In genomic region chr2:206164261-206164862, GRCh38 we compare ENCODE assay signal across 8 cellular contexts. TPM values are rescaled to one million over a fixed set of nuclear protein-coding genes. Genes with fewer than 3 reads are reported as not detected.
DNase-seq lines count a peak whose midpoint lies in the region; ATAC-seq, FAIRE-seq and TF ChIP-seq lines count a peak whose summit lies in the region.

No MANE protein-coding gene starts in this region.

- H3K27me3 ChIP-seq in DND-41 (ENCODE audit: insufficient read depth, low read length, poor library complexity) (no peaks in the 10 kb centered on the region), GM12878 (replicated peaks in 1 of 2; ENCODE audit: control insufficient read depth in 2 of 2, insufficient read depth in 2 of 2, low read length in 1 of 2) (no peaks in the 10 kb centered on the region), kidney epithelial cell (ENCODE audit: control insufficient read depth, insufficient read depth, low read length) (no peaks in the 10 kb centered on the region), upper lobe of left lung (no peaks in the 10 kb centered on the region)

- no peak overlapping the region for H3K4me3 ChIP-seq in A549
- no peak overlapping the region for H3K4me3 ChIP-seq in DND-41 (ENCODE audit: low read depth in 1 of 2, low read length in 2 of 2)
- H3K4me3 ChIP-seq in GM12878 = no peak overlapping the region
- no peak overlapping the region for H3K4me3 ChIP-seq in kidney epithelial cell (ENCODE audit: low read depth, low read length)
- no peak overlapping the region for H3K4me3 ChIP-seq in upper lobe of left lung

- H3K27ac ChIP-seq in A549 (no peak overlapping the region), DND-41 (ENCODE audit: low read length) (no peak overlapping the region), GM12878 (ENCODE audit: control insufficient read depth, insufficient read depth) (no peak overlapping the region), upper lobe of left lung (no peak overlapping the region)

- peaks cover 25% of the 10 kb centered on the region for H3K4me1 ChIP-seq in A549
- H3K4me1 ChIP-seq in DND-41 (ENCODE audit: insufficient read depth, low read length) = peaks cover 26% of the 10 kb centered on the region
- peaks cover 2% of the 10 kb centered on the region; the same call in 1 of the 2 replicates for H3K4me1 ChIP-seq in GM12878 (ENCODE audit: control insufficient read depth, insufficient read depth, low read length)
- peaks cover 7 to 16% (median 13%) of the 10 kb centered on the region in 4 donors for H3K4me1 ChIP-seq in upper lobe of left lung

- TF ChIP-seq CTCF in A549 (IDR thresholded peaks at IDR 0.05) = peak; percentile 85
- peak; percentile 76 for TF ChIP-seq CTCF in DND-41 (IDR thresholded peaks at IDR 0.05; ENCODE audit: borderline replicate concordance, extremely low read depth, low read length, poor library complexity, severe bottlenecking)
- TF ChIP-seq CTCF in GM12878 (IDR thresholded peaks at IDR 0.05 in 2 of 3, conservative IDR thresholded peaks at IDR 0.05 in 1 of 3; ENCODE audit: control insufficient read depth in 2 of 3, extremely low read depth in 1 of 3, insufficient read depth in 1 of 3, low read depth in 3 of 3, low read length in 3 of 3) = peak; percentile 50 to 64 (median 58)
- peak; percentile 68 for TF ChIP-seq CTCF in kidney epithelial cell (IDR thresholded peaks at IDR 0.05; ENCODE audit: insufficient read depth, low read length, poor library complexity, severe bottlenecking)
- TF ChIP-seq CTCF in upper lobe of left lung (IDR thresholded peaks at IDR 0.05) = peak; percentile 45 to 79 (median 60)

- H3K9me3 ChIP-seq in A549 (no peaks in the 10 kb centered on the region), DND-41 (ENCODE audit: insufficient read depth, low read length, severe bottlenecking) (no peaks in the 10 kb centered on the region), GM12878 (replicated peaks; ENCODE audit: control insufficient read depth, insufficient read depth, low read length) (no peaks in the 10 kb centered on the region; the same call in 2 of the 3 replicates), upper lobe of left lung (no peaks in the 10 kb centered on the region)

- ATAC-seq in A549 = no peak
- ATAC-seq in DND-41 (ENCODE audit: insufficient read depth, low read depth) = no peak
- no peak for ATAC-seq in GM12878
- no peak for ATAC-seq in upper lobe of left lung (ENCODE audit: low FRiP score in 2 of 2)
- ATAC-seq in GM19463 (IDR thresholded peaks at IDR 0.05; ENCODE audit: unreplicated experiment) = no peak
- no peak for ATAC-seq in HG03439 (IDR thresholded peaks at IDR 0.05; ENCODE audit: unreplicated experiment)

- no peak overlapping the region for H3K9ac ChIP-seq in DND-41 (ENCODE audit: low read depth, low read length)
- H3K9ac ChIP-seq in GM12878 (ENCODE audit: control insufficient read depth, insufficient read depth, low read length) = no peak overlapping the region

- intact Hi-C loops in GM12878 (cut with micrococcal nuclease; ENCODE audit: unreplicated experiment) = loop anchor here (2.0 to 10.0 kb wide), 2 partner anchors 96 to 290 kb away; no protein-coding TSS in a partner anchor

- H3K79me2 ChIP-seq in DND-41 (ENCODE audit: insufficient read depth, low read length) = peaks cover 39% of the 10 kb centered on the region
- H3K79me2 ChIP-seq in GM12878 (ENCODE audit: control insufficient read depth, insufficient read depth, low read length) = peaks cover 41% of the 10 kb centered on the region

- H3K4me2 ChIP-seq in A549 (no peak overlapping the region), DND-41 (ENCODE audit: insufficient read depth, low read length) (no peak overlapping the region), GM12878 (ENCODE audit: control insufficient read depth, insufficient read depth) (no peak overlapping the region; the same call in 1 of the 2 replicates)

- H3K36me3 ChIP-seq in DND-41 (ENCODE audit: insufficient read depth, low read length) = peaks cover 49% of the 10 kb centered on the region
- H3K36me3 ChIP-seq in GM12878 (ENCODE audit: control insufficient read depth in 2 of 2, insufficient read depth in 2 of 2, low read length in 1 of 2) = peaks cover 2 to 19% of the 10 kb centered on the region in 2 experiments; a peak in 3 of 4 replicates
- no peaks in the 10 kb centered on the region for H3K36me3 ChIP-seq in kidney epithelial cell (ENCODE audit: control insufficient read depth, insufficient read depth, low read length)
- peaks cover 17 to 42% (median 23%) of the 10 kb centered on the region in 4 donors for H3K36me3 ChIP-seq in upper lobe of left lung

- H2AFZ ChIP-seq in DND-41 (ENCODE audit: low read depth, low read length) (no peak overlapping the region), GM12878 (ENCODE audit: control insufficient read depth, low read depth, low read length) (no peak overlapping the region)

- TF ChIP-seq POLR2A in A549 (IDR thresholded peaks at IDR 0.05; ENCODE audit: low read length) (no peak), GM12878 (IDR thresholded peaks at IDR 0.05; ENCODE audit: low read depth, low read length) (no peak), upper lobe of left lung (IDR thresholded peaks at IDR 0.05) (no peak)

- BruUV-seq in GM12878 (replicated peaks; lab: Mats Ljungman, UMichigan) = no TSS peak

- POLR2A ChIA-PET in A549 (lab: Yijun Ruan, JAX) (no interaction called here), GM12878 (lab: Charles Lee) (no interaction called here)

- DNase-seq in A549 (ENCODE audit: low read depth in 1 of 2, low spot score in 1 of 2) (peak in 1 of 2 experiments; percentile 42), DND-41 (peak; percentile 32), NCI-H2227 treated with DMSO at 0.1 percent for 48 hours (lab: John Stamatoyannopoulos, UW) (peak; percentile 52), GM12878 (ENCODE audit: low read depth, low spot score) (no peak), kidney epithelial cell (ENCODE audit: low read depth) (no peak), upper lobe of left lung (no peak)

- 48% methylated on average over 2 of the region's 2 CpGs for WGBS in A549 (ENCODE audit: missing lambda C conversion rate)
- WGBS in GM12878 (ENCODE audit: insufficient coverage, insufficient replicate concordance, low lambda C conversion rate, missing lambda C conversion rate) = 95% methylated on average over 2 of the region's 2 CpGs
- 74% methylated on average over 2 of the region's 2 CpGs for WGBS in upper lobe of left lung, 2 donors

- TF ChIP-seq EP300 in A549 (IDR thresholded peaks at IDR 0.05) (no peak), GM12878 (IDR thresholded peaks at IDR 0.05; ENCODE audit: borderline replicate concordance in 1 of 2, control insufficient read depth in 1 of 2, low read depth in 2 of 2, low read length in 2 of 2) (no peak), upper lobe of left lung (IDR thresholded peaks at IDR 0.05) (no peak)

- H4K20me1 ChIP-seq in DND-41 (ENCODE audit: insufficient read depth, low read length) (peaks cover 25% of the 10 kb centered on the region; the same call in 1 of the 2 replicates), GM12878 (ENCODE audit: control insufficient read depth, insufficient read depth) (no peaks in the 10 kb centered on the region)

- in situ Hi-C loops in GM12878 (cut with MboI) = no loop called here

- no peak for FAIRE-seq in A549 (lab: Jason Lieb, UNC)
- no peak for FAIRE-seq in GM12878 (lab: Jason Lieb, UNC)

- SMC1A ChIA-PET in GM12878 (lab: Charles Lee; ENCODE audit: uncharacterized antibody, unreplicated experiment) = interaction anchor here (0.7 to 1.5 kb wide), 4 partner anchors 57 to 98 kb away, joined by 3 to 5 read pairs (median 4); no protein-coding TSS in a partner anchor

- CTCF ChIA-PET in A549 (lab: Yijun Ruan, JAX) (interaction anchor here (0.7 to 3.0 kb wide), 16 partner anchors 10 to 464 kb away, joined by 3 to 16 read pairs (median 3); no protein-coding TSS in a partner anchor), GM12878 (lab: Yijun Ruan, JAX) (interaction anchor here (0.6 to 2.2 kb wide), 24 partner anchors 14 to 610 kb away, joined by 3 to 22 read pairs (median 3); no protein-coding TSS in a partner anchor)

- peak; percentile 62 to 65 for TF ChIP-seq RAD21 in A549 (conservative IDR thresholded peaks at IDR 0.05 in 1 of 2, IDR thresholded peaks at IDR 0.05 in 1 of 2)
- peak; percentile 62 for TF ChIP-seq RAD21 in GM12878 (IDR thresholded peaks at IDR 0.05; ENCODE audit: insufficient read depth, low read depth, low read length)

- RAD21 ChIA-PET in GM12878 (lab: Charles Lee; ENCODE audit: unreplicated experiment) = interaction anchor here (1.0 kb wide), 1 partner anchor 130 kb away, joined by 3 read pairs; no protein-coding TSS in a partner anchor

RNA-seq across cellular contexts. Expression of gene EEF1B2, which starts 4.7 kb away (rescaled TPM):
- polyA plus RNA-seq in A549 (2011; rRNA removed) (839 and 1,363 TPM in 2 replicates), A549 (2017; fragmentation: RNase III; extraction: RNeasy Plus Mini Kit Qiagen cat#74134 plus additional on column Dnase treatment) (1,005 to 1,061 TPM (median 1,035 TPM) in 3 replicates), GM12878 (2011; rRNA removed) (1,332 and 1,837 TPM in 2 replicates), GM12878 (2014; fragmentation: Illumina TruSeq; extraction: Trizol) (1,464 and 1,657 TPM in 2 replicates), GM12878 (2014; fragmentation: Nextera tagmentation; extraction: Ambion mirVana) (1,000 to 10,000 TPM; 1,407 to 2,110 TPM), GM12878 (2014; rRNA removed) (1,093 and 1,195 TPM in 2 replicates), GM12878 (2016; fragmentation: Nextera tagmentation; extraction: Ambion mirVana) (100 to 1,000 TPM; 719 to 722 TPM)
- polyA plus RNA-seq in A549 (2012; cell fraction: cytosol; rRNA removed) = 930 and 1,028 TPM in 2 replicates
- polyA plus RNA-seq in A549 (2012; cell fraction: nucleus; rRNA removed) = 344 and 371 TPM in 2 replicates
- 463 and 573 TPM in 2 replicates for polyA minus RNA-seq in A549 (2011; rRNA and poly(A)+ RNA removed)
- total RNA-seq in GM12878 (2013; cell fraction: nucleolus; rRNA removed) = 101 and 108 TPM in 2 replicates
- total RNA-seq in GM12878 (2014; rRNA removed) (992 and 1,044 TPM in 2 replicates), GM12878 (2014; rRNA removed; fragmentation: Illumina TruSeq; extraction: Trizol) (1,687 and 1,688 TPM in 2 replicates), GM12878 (2021) (1,132 and 1,160 TPM in 2 replicates), kidney epithelial cell (654 and 772 TPM in 2 replicates), upper lobe of left lung (100 to 1,000 TPM; 100 to 438 (median 260) TPM)
- 1,884 TPM for polyA plus RNA-seq in GM12878 (2011; ENCODE audit: low read depth)
- 630 and 1,024 TPM in 2 replicates for polyA plus RNA-seq in GM12878 (2011; cell fraction: cytosol; rRNA removed)
- 345 and 350 TPM in 2 replicates for polyA plus RNA-seq in GM12878 (2011; cell fraction: nucleus; rRNA removed)
- 1,330 and 1,565 TPM in 2 replicates for polyA plus RNA-seq in GM12878 (2012)
- polyA minus RNA-seq in GM12878 (2011; rRNA and poly(A)+ RNA removed) = 586 and 661 TPM in 2 replicates
- 227 and 245 TPM in 2 replicates for polyA minus RNA-seq in GM12878 (2011; cell fraction: cytosol; rRNA and poly(A)+ RNA removed)
- 139 and 158 TPM in 2 replicates for polyA minus RNA-seq in GM12878 (2011; cell fraction: nucleus; rRNA and poly(A)+ RNA removed)

RNA-seq across cellular contexts. Expression of gene NDUFS1, which starts 5.1 kb away (rescaled TPM):
- 126 and 134 TPM in 2 replicates for polyA plus RNA-seq in A549 (2011; rRNA removed)
- 47.2 and 48.2 TPM in 2 replicates for polyA plus RNA-seq in A549 (2012; cell fraction: cytosol; rRNA removed)
- 32.8 and 48.6 TPM in 2 replicates for polyA plus RNA-seq in A549 (2012; cell fraction: nucleus; rRNA removed)
- 78.7 to 86.7 TPM (median 82.7 TPM) in 3 replicates for polyA plus RNA-seq in A549 (2017; fragmentation: RNase III; extraction: RNeasy Plus Mini Kit Qiagen cat#74134 plus additional on column Dnase treatment)
- polyA minus RNA-seq in A549 (2011; rRNA and poly(A)+ RNA removed) = 70.6 and 106 TPM in 2 replicates
- 43.9 and 48.6 TPM in 2 replicates for total RNA-seq in GM12878 (2013; cell fraction: nucleolus; rRNA removed)
- 86.4 and 102 TPM in 2 replicates for total RNA-seq in GM12878 (2014; rRNA removed)
- total RNA-seq in GM12878 (2014; rRNA removed; fragmentation: Illumina TruSeq; extraction: Trizol) = 97.9 and 98.9 TPM in 2 replicates
- total RNA-seq in GM12878 (2021) = 89.0 and 90.6 TPM in 2 replicates
- 36.5 TPM for polyA plus RNA-seq in GM12878 (2011; ENCODE audit: low read depth)
- polyA plus RNA-seq in GM12878 (2011; rRNA removed) = 106 and 127 TPM in 2 replicates
- polyA plus RNA-seq in GM12878 (2011; cell fraction: cytosol; rRNA removed) = 64.8 and 75.6 TPM in 2 replicates
- polyA plus RNA-seq in GM12878 (2011; cell fraction: nucleus; rRNA removed) = 42.6 and 57.2 TPM in 2 replicates
- polyA plus RNA-seq in GM12878 (2012) = 37.4 and 44.3 TPM in 2 replicates
- 106 and 108 TPM in 2 replicates for polyA plus RNA-seq in GM12878 (2014; fragmentation: Illumina TruSeq; extraction: Trizol)
- 10 to 100 TPM; 62.6 to 69.3 TPM for polyA plus RNA-seq in GM12878 (2014; fragmentation: Nextera tagmentation; extraction: Ambion mirVana)
- polyA plus RNA-seq in GM12878 (2014; rRNA removed) = 71.7 and 78.9 TPM in 2 replicates
- polyA plus RNA-seq in GM12878 (2016; fragmentation: Nextera tagmentation; extraction: Ambion mirVana) = 10 to 100 TPM; 91.7 to 92.9 TPM
- 108 and 136 TPM in 2 replicates for polyA minus RNA-seq in GM12878 (2011; rRNA and poly(A)+ RNA removed)
- polyA minus RNA-seq in GM12878 (2011; cell fraction: cytosol; rRNA and poly(A)+ RNA removed) = 27.4 and 33.0 TPM in 2 replicates
- polyA minus RNA-seq in GM12878 (2011; cell fraction: nucleus; rRNA and poly(A)+ RNA removed) = 13.4 and 15.6 TPM in 2 replicates
- 102 and 107 TPM in 2 replicates for total RNA-seq in kidney epithelial cell
- 10 to 100 TPM; 27.9 to 64.0 (median 55.7) TPM for total RNA-seq in upper lobe of left lung

Comparison
In these comparisons a context has a peak if more than half of its experiments do, and no peak if none do; other contexts are left out.
1. DNase-seq: peak in DND-41 (single experiment) and NCI-H2227 treated with DMSO at 0.1 percent for 48 hours (single experiment); none in GM12878 (single experiment), kidney epithelial cell (single experiment) and upper lobe of left lung (0 of 2).
2. Of the 24 proteins assayed by ChIP-seq in both GM12878 and A549: peak only in GM12878: none; only in A549: none; in both: CTCF, RAD21 and SMC3; in neither: 21.
3. Peak in every context shown above with its lines, with median percentiles within 50 percentile points of each other: CTCF ChIP-seq.